ENCODE assay signal across 11 cellular contexts in the genomic region with DNA sequence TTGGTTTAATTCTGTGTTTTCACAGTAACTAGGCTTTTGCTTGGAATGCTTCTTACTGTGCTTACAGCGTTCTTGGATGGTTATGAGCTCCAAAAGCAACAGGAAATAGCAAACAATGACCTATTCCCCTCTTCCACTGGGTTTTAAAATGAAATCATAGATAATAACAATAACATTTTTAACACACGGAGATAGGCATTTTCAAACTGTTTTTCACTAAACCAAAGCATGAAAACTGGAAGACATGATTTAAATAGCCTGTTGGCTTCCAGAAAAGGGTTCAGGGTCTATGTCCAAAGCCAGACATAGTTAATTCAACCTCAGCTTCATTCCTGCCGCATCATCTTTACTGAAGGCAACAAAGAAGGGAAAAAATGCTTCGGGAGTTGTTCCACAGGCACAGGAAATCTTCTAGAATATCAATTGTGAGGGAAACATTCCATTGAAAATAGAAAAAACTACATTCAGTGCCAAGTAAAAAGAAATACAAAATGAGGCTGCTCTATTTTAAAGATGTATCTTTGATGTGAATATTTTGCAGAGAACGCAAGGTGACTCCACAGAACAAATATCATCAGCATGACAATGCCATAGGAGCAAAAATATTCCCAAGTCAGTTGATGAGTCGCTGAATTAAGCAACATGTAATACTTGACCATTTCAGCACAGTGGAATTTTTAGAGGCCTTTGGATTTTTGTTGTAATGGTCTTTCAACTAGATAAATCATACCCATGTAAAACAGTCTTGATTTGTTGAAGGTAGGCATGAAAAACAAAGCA.
DNase-seq lines count a peak whose midpoint lies in the region; ATAC-seq and TF ChIP-seq lines count a peak whose summit lies in the region.
"Had no signal": no experiment of that assay in that cellular context is flagged by ENCODE, and none has a peak within 500 bp of the region (broad histone marks: within the 10 kb centered on the region; RNA-seq: fewer than 3 reads in every experiment).

No MANE protein-coding gene starts in this region.

- H2BK120ac ChIP-seq in IMR-90 (ENCODE audit: low read depth, low read length) = peak overlapping the region; percentile 87

- no peak overlapping the region for H2AFZ ChIP-seq in IMR-90 (replicated peaks; ENCODE audit: low read length, poor library complexity)

- peak overlapping the region; percentile 79; the same call in 1 of the 2 replicates for H3K4me2 ChIP-seq in IMR-90 (ENCODE audit: low read depth, low read length)

- H3K27me3 ChIP-seq in IMR-90 (ENCODE audit: control insufficient read depth, insufficient read depth, low read length) (no peaks in the 10 kb centered on the region), left lung (no peaks in the 10 kb centered on the region), suprapubic skin (no peaks in the 10 kb centered on the region)

- TF ChIP-seq CTCF in IMR-90 (conservative IDR thresholded peaks at IDR 0.05; ENCODE audit: low read depth, low read length) (no peak), left lung (IDR thresholded peaks at IDR 0.05) (no peak), suprapubic skin (IDR thresholded peaks at IDR 0.05) (no peak)

- H2BK5ac ChIP-seq in IMR-90 (ENCODE audit: low read depth, low read length, poor library complexity, severe bottlenecking) = peak overlapping the region; percentile 91

- BruUV-seq in IMR-90 (replicated peaks; lab: Mats Ljungman, UMichigan) = no TSS peak

- in situ Hi-C loops in IMR-90 (cut with MboI; ENCODE audit: low sequenced_read_pairs) = no loop called here

- no peak overlapping the region for H2AK5ac ChIP-seq in IMR-90 (ENCODE audit: low read depth, low read length)

- peak overlapping the region; percentile 63; the same call in 1 of the 2 replicates for H3K14ac ChIP-seq in IMR-90 (replicated peaks; ENCODE audit: low read depth, low read length)

- POLR2A ChIA-PET in IMR-90 (lab: Charles Lee; ENCODE audit: unreplicated experiment) = interaction anchor here (0.6 to 0.7 kb wide), 2 partner anchors 184 to 550 kb away, joined by 4 to 5 read pairs; no protein-coding TSS in a partner anchor

- no peak for TF ChIP-seq EP300 in suprapubic skin (IDR thresholded peaks at IDR 0.05)

- H3K36me3 ChIP-seq in IMR-90 (ENCODE audit: control insufficient read depth, insufficient read depth, low read length) (peaks cover 32% of the 10 kb centered on the region), left lung (peaks cover 0 to 8% of the 10 kb centered on the region in 2 donors), suprapubic skin (peaks cover 24% of the 10 kb centered on the region)

- WGBS in IMR-90 (ENCODE audit: extremely low coverage in 2 of 2, insufficient read length in 1 of 2), 2 experiments = 0% methylated on average over 1 of the region's 6 CpGs; no CpG with 5 or more reads in 1 of the 2 experiments
- WGBS in suprapubic skin = 72% methylated on average over 6 of the region's 6 CpGs

- no peak overlapping the region for H3K9ac ChIP-seq in IMR-90 (ENCODE audit: low read depth, low read length)

- no peak for TF ChIP-seq RAD21 in IMR-90 (IDR thresholded peaks at IDR 0.05; ENCODE audit: low read length)

- peak overlapping the region; percentile 63; the same call in 1 of the 2 replicates for H3K23ac ChIP-seq in IMR-90 (ENCODE audit: low read depth, low read length)

- CTCF ChIA-PET in IMR-90 (lab: Yijun Ruan, JAX) = interaction anchor here (0.7 to 1.6 kb wide), 3 partner anchors 12 to 479 kb away, joined by 3 to 13 read pairs (median 12); no protein-coding TSS in a partner anchor

- H3K9me1 ChIP-seq in IMR-90 (ENCODE audit: insufficient read depth, low read length) = peaks cover 7% of the 10 kb centered on the region; the same call in 1 of the 2 replicates

- peak overlapping the region; percentile 68; the same call in 1 of the 2 replicates for H3K4ac ChIP-seq in IMR-90 (ENCODE audit: low read depth, low read length)

- ATAC-seq in IMR-90 (ENCODE audit: low read depth) = peak; percentile 89
- peak; percentile 47 for ATAC-seq in left lung
- ATAC-seq in GM21619 (IDR thresholded peaks at IDR 0.05; ENCODE audit: unreplicated experiment) = no peak
- ATAC-seq in left colon = no peak
- ATAC-seq: activated CD8-positive, alpha-beta memory T cell treated with anti-CD3 and anti-CD28 coated beads, Interleukin-2, amount 10 ng/mL, durations not matched to agents 7 days and 5 days; left lobe of liver had no signal

- H3K18ac ChIP-seq in IMR-90 (ENCODE audit: low read depth, low read length) = peak overlapping the region; percentile 94

- H4K8ac ChIP-seq in IMR-90 (ENCODE audit: low read depth in 2 of 2, low read length in 2 of 2) = peak overlapping the region; percentile 70 to 79; a peak in 3 of 4 replicates

- H2BK15ac ChIP-seq in IMR-90 (ENCODE audit: low read depth, low read length) = peak overlapping the region; percentile 41; the same call in 2 of the 3 replicates

- intact Hi-C loops in IMR-90 (cut with micrococcal nuclease) = loop anchor here (1.0 to 10.0 kb wide), 2 partner anchors 51 to 80 kb away; no protein-coding TSS in a partner anchor
- intact Hi-C loops in left lung (cut with DNase I) = no loop called here
- intact Hi-C loops in left colon (cut with DNase I, micrococcal nuclease) = no loop called here

- peak overlapping the region; percentile 60; the same call in 1 of the 2 replicates for H3K56ac ChIP-seq in IMR-90 (ENCODE audit: extremely low read depth, insufficient read depth, low read length)

- no peak overlapping the region for H3K4me3 ChIP-seq in IMR-90 (ENCODE audit: insufficient read depth, low read depth, low read length)
- no peak overlapping the region for H3K4me3 ChIP-seq in left lung
- no peak overlapping the region for H3K4me3 ChIP-seq in suprapubic skin

- H2BK20ac ChIP-seq in IMR-90 (ENCODE audit: low read depth, low read length) = peak overlapping the region; percentile 85

- peak overlapping the region; percentile 85 for H4K5ac ChIP-seq in IMR-90 (ENCODE audit: low read depth, low read length)

- DNase-seq in IMR-90 (peak; percentile 90), left lung (no peak), suprapubic skin (ENCODE audit: low spot score in 2 of 2) (no peak), OCI-M2 (lab: John Stamatoyannopoulos, UW; ENCODE audit: unreplicated experiment) (no peak), left colon (no peak), DMS153 (lab: John Stamatoyannopoulos, UW) (no peak)
- DNase-seq: activated CD8-positive, alpha-beta memory T cell treated with anti-CD3 and anti-CD28 coated beads, Interleukin-2, amount 10 ng/mL, durations not matched to agents 7 days and 5 days; stimulated activated CD4-positive, alpha-beta T cell treated with anti-CD3 and anti-CD28 coated beads, Interleukin-4, amount 100 ng/mL, for 1 hour had no signal

- H3K27ac ChIP-seq in IMR-90 (ENCODE audit: insufficient read depth, low read length) (peak overlapping the region; percentile 73), cingulate gyrus (ENCODE audit: low read depth, low read length) (peak overlapping the region; percentile 6), left lung (peak overlapping the region; percentile 42 to 73), suprapubic skin (peak overlapping the region; percentile 57)

- TF ChIP-seq POLR2A in IMR-90 (IDR thresholded peaks at IDR 0.05; ENCODE audit: low read depth, low read length) = no peak
- TF ChIP-seq POLR2A in suprapubic skin (IDR thresholded peaks at IDR 0.05) = no peak

- H2AK9ac ChIP-seq in IMR-90 (replicated peaks; ENCODE audit: low read depth, low read length, poor library complexity) = no peak overlapping the region

- peak overlapping the region; percentile 60 for H4K91ac ChIP-seq in IMR-90 (ENCODE audit: insufficient read depth, low read depth, low read length)

- peaks cover 0 to 9% of the 10 kb centered on the region in 2 experiments; a peak in 1 of 4 replicates for H3K79me1 ChIP-seq in IMR-90 (ENCODE audit: low read depth in 1 of 2, low read length in 2 of 2)

- H3K9me3 ChIP-seq in IMR-90 (ENCODE audit: control insufficient read depth, insufficient read depth, low read length) = no peaks in the 10 kb centered on the region
- no peaks in the 10 kb centered on the region for H3K9me3 ChIP-seq in left lung
- no peaks in the 10 kb centered on the region for H3K9me3 ChIP-seq in suprapubic skin

- dilution Hi-C loops in IMR-90 (cut with HindIII; ENCODE audit: low sequenced_read_pairs, unreplicated experiment) = no loop called here

- peaks cover 14% of the 10 kb centered on the region for H3K4me1 ChIP-seq in IMR-90 (ENCODE audit: control insufficient read depth, insufficient read depth, low read length)
- H3K4me1 ChIP-seq in left lung = peaks cover 4 to 20% of the 10 kb centered on the region in 2 donors
- H3K4me1 ChIP-seq in suprapubic skin = no peaks in the 10 kb centered on the region

- H4K20me1 ChIP-seq in IMR-90 (ENCODE audit: insufficient read depth, low read length) = no peaks in the 10 kb centered on the region

TF ChIP-seq in IMR-90, 13 proteins besides CTCF, POLR2A, EP300 and RAD21:
- peak; percentile 33; the same call in 1 of the 2 replicates for TF ChIP-seq MAFK (IDR thresholded peaks at IDR 0.05; ENCODE audit: low read depth, low read length)
- TF ChIP-seq NFE2L2 (IDR thresholded peaks at IDR 0.05; ENCODE audit: low read depth, low read length) = peak; percentile 54; the same call in 1 of the 2 replicates
- TF ChIP-seq CEBPB (IDR thresholded peaks at IDR 0.05; ENCODE audit: low read depth, low read length) = peak; percentile 96
- TF ChIP-seq FOS (IDR thresholded peaks at IDR 0.05; ENCODE audit: low read depth, low read length) = peak; percentile 54; the same call in 1 of the 2 replicates
- TF ChIP-seq MAZ (IDR thresholded peaks at IDR 0.05; ENCODE audit: borderline replicate concordance, low read depth, low read length) = no peak
- TF ChIP-seq MXI1 (IDR thresholded peaks at IDR 0.05; ENCODE audit: borderline replicate concordance, low read depth, low read length) = no peak
- TF ChIP-seq, protein P1, sequence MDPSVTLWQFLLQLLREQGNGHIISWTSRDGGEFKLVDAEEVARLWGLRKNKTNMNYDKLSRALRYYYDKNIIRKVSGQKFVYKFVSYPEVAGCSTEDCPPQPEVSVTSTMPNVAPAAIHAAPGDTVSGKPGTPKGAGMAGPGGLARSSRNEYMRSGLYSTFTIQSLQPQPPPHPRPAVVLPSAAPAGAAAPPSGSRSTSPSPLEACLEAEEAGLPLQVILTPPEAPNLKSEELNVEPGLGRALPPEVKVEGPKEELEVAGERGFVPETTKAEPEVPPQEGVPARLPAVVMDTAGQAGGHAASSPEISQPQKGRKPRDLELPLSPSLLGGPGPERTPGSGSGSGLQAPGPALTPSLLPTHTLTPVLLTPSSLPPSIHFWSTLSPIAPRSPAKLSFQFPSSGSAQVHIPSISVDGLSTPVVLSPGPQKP (IDR thresholded peaks at IDR 0.05; ENCODE audit: borderline replicate concordance, low read depth, low read length) = no peak

Comparison
In these comparisons a context has a peak if more than half of its experiments do, and no peak if none do; other contexts are left out.
1. ATAC-seq: peak in IMR-90 (single experiment) and left lung (single experiment); none in GM21619 (single experiment) and left colon (single experiment).
2. H3K27ac ChIP-seq: peak in every context shown above with its lines; median percentile 73 in IMR-90; 58 in left lung; 57 in suprapubic skin; 6 in cingulate gyrus.